In genomic region chr5:10600629-10601245, GRCh38 we compare ENCODE assay signal across 8 cellular contexts. TPM values are rescaled to one million over a fixed set of nuclear protein-coding genes. Genes with fewer than 3 reads are reported as not detected.
DNase-seq lines count a peak whose midpoint lies in the region; ATAC-seq lines count a peak whose summit lies in the region.

No MANE protein-coding gene starts in this region.

- H3K27ac ChIP-seq in BLaER1 treated with 17β-estradiol and CSF1 and Interleukin-3, amounts not matched to agents 10 nM and 100 nM: peak overlapping the region in 4 of 11 experiments; percentile 14 to 33 (median 21); a peak in 3 of 22 replicates
- H3K27ac ChIP-seq in angular gyrus (ENCODE audit: low read depth, low read length): peak overlapping the region; percentile 86
- H3K27ac ChIP-seq in skeletal muscle tissue (ENCODE audit: low read depth, low read length): peak overlapping the region; percentile 92

- H3K27me3 ChIP-seq in BLaER1 treated with 17β-estradiol and CSF1 and Interleukin-3, amounts not matched to agents 10 nM and 100 nM: no peaks in the 10 kb centered on the region
- H3K27me3 ChIP-seq in skeletal muscle tissue (ENCODE audit: control insufficient read depth in 3 of 3, insufficient read depth in 3 of 3, low read length in 3 of 3): no peaks in the 10 kb centered on the region

- peak overlapping the region in 9 of 11 experiments; percentile 8 to 56 (median 49); a peak in 13 of 22 replicates for H3K4me2 ChIP-seq in BLaER1 treated with 17β-estradiol and CSF1 and Interleukin-3, amounts not matched to agents 10 nM and 100 nM

- no peak overlapping the region for H3K9ac ChIP-seq in BLaER1 treated with 17β-estradiol and CSF1 and Interleukin-3, amounts not matched to agents 10 nM and 100 nM
- peak overlapping the region in 2 of 3 donors; percentile 10 to 47 for H3K9ac ChIP-seq in skeletal muscle tissue (ENCODE audit: low read depth in 1 of 3, low read length in 3 of 3)

- peaks cover 9 to 49% (median 36%) of the 10 kb centered on the region in 10 experiments for H3K4me1 ChIP-seq in BLaER1 treated with 17β-estradiol and CSF1 and Interleukin-3, amounts not matched to agents 10 nM and 100 nM
- peaks cover 25 to 31% (median 26%) of the 10 kb centered on the region in 3 donors for H3K4me1 ChIP-seq in skeletal muscle tissue (ENCODE audit: control insufficient read depth in 3 of 3, insufficient read depth in 3 of 3, low read length in 3 of 3)

- H3K9me3 ChIP-seq in BLaER1 treated with 17β-estradiol and CSF1 and Interleukin-3, amounts not matched to agents 10 nM and 100 nM (replicated peaks in 1 of 11): peaks cover 0 to 40% (median 20%) of the 10 kb centered on the region in 11 experiments; a peak in 18 of 22 replicates
- H3K9me3 ChIP-seq in skeletal muscle tissue (ENCODE audit: control insufficient read depth in 3 of 3, low read length in 3 of 3): no peaks in the 10 kb centered on the region

- peak; percentile 82 for ATAC-seq in GM19372 (IDR thresholded peaks at IDR 0.05; ENCODE audit: low read depth, unreplicated experiment)
- ATAC-seq in HG03280 (IDR thresholded peaks at IDR 0.05; ENCODE audit: unreplicated experiment): peak; percentile 76

- H3K4me3 ChIP-seq in BLaER1 treated with 17β-estradiol and CSF1 and Interleukin-3, amounts not matched to agents 10 nM and 100 nM: no peak overlapping the region
- peak overlapping the region; percentile 53 to 72 (median 59) for H3K4me3 ChIP-seq in skeletal muscle tissue (ENCODE audit: low read length in 3 of 3)

- no peak for DNase-seq in HK-2 (ENCODE audit: unreplicated experiment)
- no peak for DNase-seq in activated CD4-positive, alpha-beta T cell treated with anti-CD3 and anti-CD28 coated beads, Interleukin-2, amount 50 U/mL, for 48 hours
- no peak for DNase-seq in foreskin melanocyte

- H4K20me1 ChIP-seq in BLaER1 treated with 17β-estradiol and CSF1 and Interleukin-3, amounts not matched to agents 10 nM and 100 nM: peaks cover 0 to 74% (median 12%) of the 10 kb centered on the region in 11 experiments; a peak in 9 of 22 replicates

- peaks cover 0 to 67% (median 14%) of the 10 kb centered on the region in 11 experiments; a peak in 14 of 22 replicates for H3K36me3 ChIP-seq in BLaER1 treated with 17β-estradiol and CSF1 and Interleukin-3, amounts not matched to agents 10 nM and 100 nM
- no peaks in the 10 kb centered on the region for H3K36me3 ChIP-seq in skeletal muscle tissue (ENCODE audit: control insufficient read depth in 3 of 3, insufficient read depth in 3 of 3, low read length in 3 of 3)

RNA-seq across cellular contexts. Expression of gene ANKRD33B, which starts 36.9 kb away (rescaled TPM):
- 2.6 TPM for total RNA-seq in skeletal muscle tissue

Comparison
In these comparisons a context has a peak if more than half of its experiments do, and no peak if none do; other contexts are left out.
1. H3K4me3 ChIP-seq: peak in skeletal muscle tissue (3 of 3); none in BLaER1 treated with 17β-estradiol and CSF1 and Interleukin-3, amounts not matched to agents 10 nM and 100 nM (0 of 10).
2. H3K9ac ChIP-seq: peak in skeletal muscle tissue (2 of 3); none in BLaER1 treated with 17β-estradiol and CSF1 and Interleukin-3, amounts not matched to agents 10 nM and 100 nM (0 of 11).